23 cellular contexts compared by ENCODE assay signal in genomic region chr1:13916530-13916929, GRCh38.
DNase-seq lines count a peak whose midpoint lies in the region; ATAC-seq, FAIRE-seq and TF ChIP-seq lines count a peak whose summit lies in the region.
"Had no signal": no experiment of that assay in that cellular context is flagged by ENCODE, and none has a peak within 500 bp of the region (broad histone marks: within the 10 kb centered on the region; RNA-seq: fewer than 3 reads in every experiment).

No MANE protein-coding gene starts in this region.

- no peak overlapping the region for H4K8ac ChIP-seq in H1 (ENCODE audit: extremely low read depth, insufficient read depth, low read length)

- no peak overlapping the region for H4K91ac ChIP-seq in H1 (replicated peaks; ENCODE audit: insufficient read length, low read length)

- H3K27ac ChIP-seq in H1 (ENCODE audit: low read depth, low read length) (no peak overlapping the region), breast epithelium (no peak overlapping the region)
- H3K27ac ChIP-seq: A549; BLaER1 treated with 17β-estradiol and CSF1 and Interleukin-3, amounts not matched to agents 10 nM and 100 nM had no signal

- TF ChIP-seq CTCF in H1 (IDR thresholded peaks at IDR 0.05; ENCODE audit: control extremely low read depth in 1 of 3, insufficient read depth in 1 of 3, low read depth in 1 of 3, low read length in 3 of 3), result peak in 2 of 3 experiments; percentile 12 to 35; a peak in 1 of 4 replicates
- no peak for TF ChIP-seq CTCF in breast epithelium (IDR thresholded peaks at IDR 0.05)

- H2BK5ac ChIP-seq in H1 (ENCODE audit: low read depth, low read length), result no peak overlapping the region

- CTCF ChIA-PET in H1 (lab: Charles Lee; ENCODE audit: partially characterized antibody), result interaction anchor here (1.5 kb wide), 1 partner anchor 103 kb away, joined by 3 read pairs; no protein-coding TSS in a partner anchor

- no peak for TF ChIP-seq EP300 in H1 (IDR thresholded peaks at IDR 0.05; ENCODE audit: borderline replicate concordance in 1 of 2, low read depth in 2 of 2, low read length in 2 of 2)

- no peak overlapping the region for H3K9ac ChIP-seq in H1 (replicated peaks in 1 of 4; ENCODE audit: extremely low read depth in 1 of 4, low read depth in 3 of 4, low read length in 3 of 4)
- H3K9ac ChIP-seq: BLaER1 treated with 17β-estradiol and CSF1 and Interleukin-3, amounts not matched to agents 10 nM and 100 nM had no signal

- intact Hi-C loops in breast epithelium (cut with DNase I; ENCODE audit: low total_unique reads), result loop anchor here (5.0 kb wide), 1 partner anchor 731 kb away; no protein-coding TSS in a partner anchor

- peak; percentile 46 for DNase-seq in H7
- no peak for DNase-seq in H1 (ENCODE audit: low read depth in 1 of 2, low spot score in 2 of 2)
- DNase-seq in iPS DF 19.7 (ENCODE audit: low read depth, low spot score), result peak; percentile 17
- peak; percentile 36 for DNase-seq in islet precursor cell
- no peak for DNase-seq in breast epithelium (ENCODE audit: low spot score in 2 of 2)
- DNase-seq: 8988T; ACHN; AML-193; BE2C; CD4-positive, alpha-beta T cell; CD8-positive, alpha-beta memory T cell; DMS 273 treated with DMSO at 0.1 percent for 48 hours; DMS79; EL; GDM1; HCEC 1CT had no signal

- H3K4me2 ChIP-seq in H1 (ENCODE audit: insufficient read depth in 1 of 2, low read depth in 2 of 2, low read length in 2 of 2), result no peak overlapping the region
- H3K4me2 ChIP-seq: A549; BLaER1 treated with 17β-estradiol and CSF1 and Interleukin-3, amounts not matched to agents 10 nM and 100 nM had no signal

- no peaks in the 10 kb centered on the region for H3K79me1 ChIP-seq in H1 (ENCODE audit: low read depth, low read length)

- no peak overlapping the region for H3K14ac ChIP-seq in H1 (ENCODE audit: insufficient read length)

- H2BK120ac ChIP-seq in H1 (replicated peaks; ENCODE audit: low read depth, low read length), result no peak overlapping the region

- H3K4me1 ChIP-seq in H1 (replicated peaks in 1 of 4; ENCODE audit: control insufficient read depth in 3 of 4, insufficient read depth in 4 of 4, low read length in 3 of 4) (peaks cover 0 to 2% (median 0%) of the 10 kb centered on the region in 4 experiments; a peak in 1 of 7 replicates), breast epithelium (no peaks in the 10 kb centered on the region)
- H3K4me1 ChIP-seq: A549, BE2C had no signal

- H3K56ac ChIP-seq in H1 (replicated peaks; ENCODE audit: insufficient read length, low read depth, low read length), result no peak overlapping the region

- H3K27me3 ChIP-seq in H7 (ENCODE audit: control insufficient read depth, insufficient read depth, low read length), result no peaks in the 10 kb centered on the region
- peaks cover 0 to 1% (median 0%) of the 10 kb centered on the region in 4 experiments; a peak in 1 of 7 replicates for H3K27me3 ChIP-seq in H1 (replicated peaks in 1 of 4; ENCODE audit: control insufficient read depth in 3 of 4, extremely low read depth in 1 of 4, insufficient read depth in 3 of 4, low read length in 3 of 4)
- no peaks in the 10 kb centered on the region for H3K27me3 ChIP-seq in breast epithelium
- H3K27me3 ChIP-seq: BE2C; BLaER1 treated with 17β-estradiol and CSF1 and Interleukin-3, amounts not matched to agents 10 nM and 100 nM had no signal

- no peaks in the 10 kb centered on the region for H3K79me2 ChIP-seq in H1 (ENCODE audit: control insufficient read depth in 1 of 2, insufficient read depth in 2 of 2, low read length in 2 of 2)

- no peak overlapping the region for H3K4ac ChIP-seq in H1 (replicated peaks; ENCODE audit: insufficient read length, low read depth, low read length)

- no peak overlapping the region for H4K5ac ChIP-seq in H1 (ENCODE audit: insufficient read length, low read depth, low read length)

- FAIRE-seq in H1 (lab: Jason Lieb, UNC), result no peak
- FAIRE-seq: A549, D721Med, GM12878, GM19239 had no signal

- no peak; a peak in 1 of 4 replicates for TF ChIP-seq RAD21 in H1 (IDR thresholded peaks at IDR 0.05 in 1 of 2, conservative IDR thresholded peaks at IDR 0.05 in 1 of 2; ENCODE audit: low read depth in 2 of 2, low read length in 2 of 2)

- H3K4me3 ChIP-seq in H7 (ENCODE audit: insufficient read depth, low read depth, low read length), result no peak overlapping the region
- no peak overlapping the region for H3K4me3 ChIP-seq in H1 (ENCODE audit: extremely low read depth in 1 of 4, insufficient read depth in 2 of 4, low read depth in 3 of 4, low read length in 4 of 4)
- H3K4me3 ChIP-seq in breast epithelium, result no peak overlapping the region
- H3K4me3 ChIP-seq: A549; BLaER1 treated with 17β-estradiol and CSF1 and Interleukin-3, amounts not matched to agents 10 nM and 100 nM; GM12878 had no signal

- no peak overlapping the region for H2BK12ac ChIP-seq in H1 (ENCODE audit: low read depth, low read length)

- ATAC-seq in GM19463 (IDR thresholded peaks at IDR 0.05; ENCODE audit: unreplicated experiment) (no peak), HG03565 (IDR thresholded peaks at IDR 0.05; ENCODE audit: unreplicated experiment) (no peak)
- ATAC-seq: A549, GM12878 had no signal

- WGBS in H1 (ENCODE audit: extremely low coverage in 1 of 2, insufficient coverage in 1 of 2, insufficient read length in 1 of 2, insufficient replicate concordance in 2 of 2, low coverage in 1 of 2, low lambda C conversion rate in 2 of 2, missing lambda C conversion rate in 1 of 2), 2 experiments, result 84% methylated on average over 3 of the region's 3 CpGs; no CpG with 5 or more reads in 1 of the 2 experiments

- no peak overlapping the region for H2AFZ ChIP-seq in H1 (ENCODE audit: low read length)

- no peak overlapping the region for H2BK15ac ChIP-seq in H1 (ENCODE audit: low read length)

- H2AK5ac ChIP-seq in H1 (ENCODE audit: low read depth, low read length), result no peak overlapping the region

- H3K9me3 ChIP-seq in H1 (ENCODE audit: insufficient read depth in 2 of 2, low read depth in 1 of 2, low read length in 1 of 2) (peaks cover 15 to 28% of the 10 kb centered on the region in 2 experiments; a peak in 3 of 4 replicates), breast epithelium (no peaks in the 10 kb centered on the region)
- H3K9me3 ChIP-seq: A549, BE2C had no signal

- no peak overlapping the region for H2BK20ac ChIP-seq in H1 (ENCODE audit: low read length)

- H4K20me1 ChIP-seq in H1 (replicated peaks in 1 of 2; ENCODE audit: control insufficient read depth in 1 of 2, insufficient read depth in 2 of 2, low read length in 2 of 2), result no peaks in the 10 kb centered on the region
- H4K20me1 ChIP-seq: BLaER1 treated with 17β-estradiol and CSF1 and Interleukin-3, amounts not matched to agents 10 nM and 100 nM had no signal

- H3K23ac ChIP-seq in H1 (ENCODE audit: insufficient read length), result no peak overlapping the region

- POLR2A ChIA-PET in H1 (lab: Charles Lee; ENCODE audit: partially characterized antibody), result no interaction called here

- TF ChIP-seq POLR2A in H1 (IDR thresholded peaks at IDR 0.05; ENCODE audit: control extremely low read depth in 1 of 2, low read depth in 2 of 2, low read length in 2 of 2) (no peak), breast epithelium (IDR thresholded peaks at IDR 0.05) (no peak)

- H3K18ac ChIP-seq in H1 (ENCODE audit: extremely low read depth, low read length), result no peak overlapping the region

- H3K36me3 ChIP-seq in H7 (replicated peaks; ENCODE audit: control insufficient read depth, insufficient read depth, low read length) (no peaks in the 10 kb centered on the region), H1 (ENCODE audit: control insufficient read depth in 2 of 4, insufficient read depth in 4 of 4, low read length in 3 of 4) (no peaks in the 10 kb centered on the region), breast epithelium (no peaks in the 10 kb centered on the region)
- H3K36me3 ChIP-seq: BE2C; BLaER1 treated with 17β-estradiol and CSF1 and Interleukin-3, amounts not matched to agents 10 nM and 100 nM had no signal

- H3K23me2 ChIP-seq in H1 (ENCODE audit: low read depth, low read length), result no peaks in the 10 kb centered on the region

TF ChIP-seq in H1, 55 proteins besides CTCF, POLR2A, EP300 and RAD21:
- no peak for TF ChIP-seq GABPA (IDR thresholded peaks at IDR 0.05; ENCODE audit: borderline replicate concordance, insufficient read depth, low read length)
- no peak for TF ChIP-seq CREB1 (IDR thresholded peaks at IDR 0.05)

Comparison
In these comparisons a context has a peak if more than half of its experiments do, and no peak if none do; other contexts are left out.
1. DNase-seq: peak in H7 (single experiment), iPS DF 19.7 (single experiment) and islet precursor cell (single experiment); none in H1 (0 of 2) and breast epithelium (0 of 2).
2. CTCF ChIP-seq: peak in H1 (2 of 3); none in breast epithelium (0 of 3).